1 cellular context compared by ENCODE assay signal in genomic region chr10:97648557-97649404, GRCh38.
TF ChIP-seq lines count a peak whose summit lies in the region.

No MANE protein-coding gene starts in this region.

TF ChIP-seq in K562, 482 proteins besides CTCF, POLR2A, EP300 and RAD21 (continued from another document and continues in another):
- no peak for TF ChIP-seq IRF9 (tag; IDR thresholded peaks at IDR 0.05)
- TF ChIP-seq ZBTB12 (CRISPR knock-in tag; IDR thresholded peaks at IDR 0.05): no peak
- TF ChIP-seq ARID4B (CRISPR knock-in tag; IDR thresholded peaks at IDR 0.05): no peak
- TF ChIP-seq RUNX1 (IDR thresholded peaks at IDR 0.05; ENCODE audit: low read depth): no peak
- TF ChIP-seq HIVEP1 (CRISPR knock-in tag; IDR thresholded peaks at IDR 0.05): no peak
- TF ChIP-seq AFF4 (CRISPR knock-in tag; IDR thresholded peaks at IDR 0.05): no peak
- TF ChIP-seq ZC3H4 (CRISPR knock-in tag; IDR thresholded peaks at IDR 0.05; ENCODE audit: borderline replicate concordance): no peak
- TF ChIP-seq RHOXF2B (CRISPR knock-in tag; conservative IDR thresholded peaks at IDR 0.05): no peak
- TF ChIP-seq ARHGAP35 (IDR thresholded peaks at IDR 0.05; ENCODE audit: partially characterized antibody): no peak
- TF ChIP-seq RNF2 (IDR thresholded peaks at IDR 0.05): 0 out of 2 replicates have a peak, but pooled peaks have one; percentile 33
- no peak for TF ChIP-seq ZHX1 (conservative IDR thresholded peaks at IDR 0.05; ENCODE audit: low read length)
- no peak for TF ChIP-seq E2F5 (CRISPR knock-in tag; IDR thresholded peaks at IDR 0.05)
- no peak for TF ChIP-seq RBM17 (IDR thresholded peaks at IDR 0.05; ENCODE audit: borderline replicate concordance, low read depth, low read length)
- TF ChIP-seq POLR2B (IDR thresholded peaks at IDR 0.05; ENCODE audit: low read depth, partially characterized antibody): no peak
- peak; percentile 33 for TF ChIP-seq NEUROD1 (IDR thresholded peaks at IDR 0.05; ENCODE audit: borderline replicate concordance, low read depth, low read length, partially characterized antibody)
- TF ChIP-seq ZNF280A (IDR thresholded peaks at IDR 0.05; ENCODE audit: low read depth, partially characterized antibody): no peak
- TF ChIP-seq ZNF609 (CRISPR knock-in tag; IDR thresholded peaks at IDR 0.05; ENCODE audit: borderline replicate concordance): no peak
- no peak for TF ChIP-seq SUPT5H (IDR thresholded peaks at IDR 0.05)
- TF ChIP-seq PKNOX1 (IDR thresholded peaks at IDR 0.05): peak; percentile 77
- no peak for TF ChIP-seq ZBTB2 (IDR thresholded peaks at IDR 0.05)
- no peak for TF ChIP-seq ZNF57 (CRISPR knock-in tag; IDR thresholded peaks at IDR 0.05)
